In the genomic region with DNA sequence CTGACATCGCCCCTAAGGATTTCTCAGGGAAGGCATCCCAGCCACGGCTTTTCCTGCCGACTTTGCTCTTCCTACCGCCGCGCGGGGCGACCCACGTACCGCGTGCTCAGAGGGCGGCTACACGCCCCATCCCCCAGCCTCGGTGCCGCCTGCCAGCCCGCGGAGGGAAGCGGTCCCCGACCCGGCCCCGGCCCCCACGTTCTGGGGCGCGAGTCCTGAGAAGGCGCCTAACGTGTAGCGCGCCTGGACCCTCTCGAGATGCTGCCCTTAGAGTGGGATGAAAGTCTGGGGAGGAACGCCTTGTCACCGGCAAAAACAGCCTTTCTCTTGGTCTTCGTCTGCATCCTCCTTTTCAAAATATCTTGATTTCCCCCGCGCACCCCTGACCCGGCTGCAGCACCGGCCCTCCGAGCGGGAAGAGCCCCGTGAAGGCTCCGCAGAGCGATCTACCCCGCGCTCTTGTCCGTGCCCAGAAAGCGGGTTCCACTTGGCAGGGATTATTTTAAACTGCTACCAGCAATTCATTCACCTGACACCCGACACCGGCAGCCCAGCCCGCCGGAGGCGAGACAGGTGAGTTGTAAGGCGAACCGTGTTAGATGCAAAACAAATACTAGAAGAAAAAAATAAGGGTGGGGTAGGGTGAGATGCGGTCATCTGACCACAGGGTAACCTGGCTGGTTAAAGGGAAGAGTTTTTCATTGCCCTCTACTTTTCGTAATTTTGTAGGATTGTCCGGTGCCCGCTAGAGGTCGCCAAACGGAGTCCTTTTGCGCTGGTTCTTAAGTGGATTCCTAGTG, we compare ENCODE assay signal across 1 cellular context.
TF ChIP-seq lines count a peak whose summit lies in the region.

No MANE protein-coding gene starts in this region.

TF ChIP-seq in HepG2, 621 proteins besides CTCF, POLR2A, EP300 and RAD21 (continued from another document and continues in another):
- TF ChIP-seq, protein P1, sequence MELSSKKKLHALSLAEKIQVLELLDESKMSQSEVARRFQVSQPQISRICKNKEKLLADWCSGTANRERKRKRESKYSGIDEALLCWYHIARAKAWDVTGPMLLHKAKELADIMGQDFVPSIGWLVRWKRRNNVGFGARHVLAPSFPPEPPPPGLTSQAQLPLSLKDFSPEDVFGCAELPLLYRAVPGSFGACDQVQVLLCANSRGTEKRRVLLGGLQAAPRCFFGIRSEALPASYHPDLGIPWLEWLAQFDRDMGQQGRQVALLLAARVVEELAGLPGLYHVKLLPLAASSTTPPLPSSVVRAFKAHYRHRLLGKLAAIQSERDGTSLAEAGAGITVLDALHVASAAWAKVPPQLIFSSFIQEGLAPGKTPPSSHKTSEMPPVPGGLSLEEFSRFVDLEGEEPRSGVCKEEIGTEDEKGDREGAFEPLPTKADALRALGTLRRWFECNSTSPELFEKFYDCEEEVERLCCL (CRISPR knock-in tag; IDR thresholded peaks at IDR 0.05; ENCODE audit: borderline replicate concordance): no peak
- TF ChIP-seq ZSCAN22 (CRISPR knock-in tag; IDR thresholded peaks at IDR 0.05) (no peak), MEIS2 (CRISPR knock-in tag; IDR thresholded peaks at IDR 0.05) (no peak), ZNF143 (CRISPR knock-in tag; IDR thresholded peaks at IDR 0.05) (no peak), MIXL1 (CRISPR knock-in tag; IDR thresholded peaks at IDR 0.05) (peak; percentile 33; the same call in 1 of the 2 replicates), RNF2 (conservative IDR thresholded peaks at IDR 0.05; ENCODE audit: low read depth) (no peak), REXO4 (CRISPR knock-in tag; IDR thresholded peaks at IDR 0.05; ENCODE audit: borderline replicate concordance) (0 out of 2 replicates have a peak, but pooled peaks have one; percentile 79), HOXA7 (CRISPR knock-in tag; IDR thresholded peaks at IDR 0.05) (no peak), HMGA1 (CRISPR knock-in tag; conservative IDR thresholded peaks at IDR 0.05) (no peak), ZNF329 (CRISPR knock-in tag; IDR thresholded peaks at IDR 0.05; ENCODE audit: low read depth) (no peak), AGO2 (optimal IDR thresholded peaks at IDR 0.05; ENCODE audit: low read depth, low read length) (no peak), KLF12 (CRISPR knock-in tag; IDR thresholded peaks at IDR 0.05; ENCODE audit: borderline replicate concordance) (no peak; the same call in 1 of the 2 replicates), ZMYM3 (CRISPR knock-in tag; IDR thresholded peaks at IDR 0.05) (0 out of 2 replicates have a peak, but pooled peaks have one; percentile 9), ZNF605 (CRISPR knock-in tag; IDR thresholded peaks at IDR 0.05) (no peak; the same call in 1 of the 2 replicates), ZNF343 (CRISPR knock-in tag; IDR thresholded peaks at IDR 0.05) (peak; percentile 70; the same call in 1 of the 2 replicates), ZNF572 (CRISPR knock-in tag; IDR thresholded peaks at IDR 0.05) (0 out of 2 replicates have a peak, but pooled peaks have one; percentile 17), GTF2F1 (IDR thresholded peaks at IDR 0.05; ENCODE audit: low read length) (no peak), HMG20A (CRISPR knock-in tag; IDR thresholded peaks at IDR 0.05; ENCODE audit: borderline replicate concordance) (no peak), HNF4G (IDR thresholded peaks at IDR 0.05; ENCODE audit: borderline replicate concordance, low read depth, low read length) (no peak), HNF4G (CRISPR knock-in tag; IDR thresholded peaks at IDR 0.05; ENCODE audit: borderline replicate concordance, low read depth) (no peak), ETV6 (CRISPR knock-in tag; conservative IDR thresholded peaks at IDR 0.05) (no peak; the same call in 1 of the 2 replicates), HDAC2 (CRISPR knock-in tag; IDR thresholded peaks at IDR 0.05) (peak; percentile 52), ZNF263 (CRISPR knock-in tag; IDR thresholded peaks at IDR 0.05) (no peak; the same call in 1 of the 2 replicates), ZNF138 (CRISPR knock-in tag; IDR thresholded peaks at IDR 0.05; ENCODE audit: low read depth) (peak; percentile 85), MATR3 (CRISPR knock-in tag; IDR thresholded peaks at IDR 0.05) (no peak), GATAD2A (CRISPR knock-in tag; IDR thresholded peaks at IDR 0.05) (peak; percentile 77), NFRKB (IDR thresholded peaks at IDR 0.05) (no peak), CHD2 (IDR thresholded peaks at IDR 0.05; ENCODE audit: low read depth, low read length) (no peak), SUZ12 (IDR thresholded peaks at IDR 0.05; ENCODE audit: low read depth, low read length) (no peak), MZF1 (CRISPR knock-in tag; IDR thresholded peaks at IDR 0.05; ENCODE audit: borderline replicate concordance) (no peak), U2AF1 (optimal IDR thresholded peaks at IDR 0.05; ENCODE audit: low read depth, low read length) (no peak)
- TF ChIP-seq, protein P2, sequence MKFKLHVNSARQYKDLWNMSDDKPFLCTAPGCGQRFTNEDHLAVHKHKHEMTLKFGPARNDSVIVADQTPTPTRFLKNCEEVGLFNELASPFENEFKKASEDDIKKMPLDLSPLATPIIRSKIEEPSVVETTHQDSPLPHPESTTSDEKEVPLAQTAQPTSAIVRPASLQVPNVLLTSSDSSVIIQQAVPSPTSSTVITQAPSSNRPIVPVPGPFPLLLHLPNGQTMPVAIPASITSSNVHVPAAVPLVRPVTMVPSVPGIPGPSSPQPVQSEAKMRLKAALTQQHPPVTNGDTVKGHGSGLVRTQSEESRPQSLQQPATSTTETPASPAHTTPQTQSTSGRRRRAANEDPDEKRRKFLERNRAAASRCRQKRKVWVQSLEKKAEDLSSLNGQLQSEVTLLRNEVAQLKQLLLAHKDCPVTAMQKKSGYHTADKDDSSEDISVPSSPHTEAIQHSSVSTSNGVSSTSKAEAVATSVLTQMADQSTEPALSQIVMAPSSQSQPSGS (CRISPR knock-in tag; IDR thresholded peaks at IDR 0.05): 0 out of 2 replicates have a peak, but pooled peaks have one; percentile 19
- TF ChIP-seq, protein P3, sequence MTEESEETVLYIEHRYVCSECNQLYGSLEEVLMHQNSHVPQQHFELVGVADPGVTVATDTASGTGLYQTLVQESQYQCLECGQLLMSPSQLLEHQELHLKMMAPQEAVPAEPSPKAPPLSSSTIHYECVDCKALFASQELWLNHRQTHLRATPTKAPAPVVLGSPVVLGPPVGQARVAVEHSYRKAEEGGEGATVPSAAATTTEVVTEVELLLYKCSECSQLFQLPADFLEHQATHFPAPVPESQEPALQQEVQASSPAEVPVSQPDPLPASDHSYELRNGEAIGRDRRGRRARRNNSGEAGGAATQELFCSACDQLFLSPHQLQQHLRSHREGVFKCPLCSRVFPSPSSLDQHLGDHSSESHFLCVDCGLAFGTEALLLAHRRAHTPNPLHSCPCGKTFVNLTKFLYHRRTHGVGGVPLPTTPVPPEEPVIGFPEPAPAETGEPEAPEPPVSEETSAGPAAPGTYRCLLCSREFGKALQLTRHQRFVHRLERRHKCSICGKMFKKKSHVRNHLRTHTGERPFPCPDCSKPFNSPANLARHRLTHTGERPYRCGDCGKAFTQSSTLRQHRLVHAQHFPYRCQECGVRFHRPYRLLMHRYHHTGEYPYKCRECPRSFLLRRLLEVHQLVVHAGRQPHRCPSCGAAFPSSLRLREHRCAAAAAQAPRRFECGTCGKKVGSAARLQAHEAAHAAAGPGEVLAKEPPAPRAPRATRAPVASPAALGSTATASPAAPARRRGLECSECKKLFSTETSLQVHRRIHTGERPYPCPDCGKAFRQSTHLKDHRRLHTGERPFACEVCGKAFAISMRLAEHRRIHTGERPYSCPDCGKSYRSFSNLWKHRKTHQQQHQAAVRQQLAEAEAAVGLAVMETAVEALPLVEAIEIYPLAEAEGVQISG (CRISPR knock-in tag; IDR thresholded peaks at IDR 0.05): no peak
- TF ChIP-seq, protein P4, sequence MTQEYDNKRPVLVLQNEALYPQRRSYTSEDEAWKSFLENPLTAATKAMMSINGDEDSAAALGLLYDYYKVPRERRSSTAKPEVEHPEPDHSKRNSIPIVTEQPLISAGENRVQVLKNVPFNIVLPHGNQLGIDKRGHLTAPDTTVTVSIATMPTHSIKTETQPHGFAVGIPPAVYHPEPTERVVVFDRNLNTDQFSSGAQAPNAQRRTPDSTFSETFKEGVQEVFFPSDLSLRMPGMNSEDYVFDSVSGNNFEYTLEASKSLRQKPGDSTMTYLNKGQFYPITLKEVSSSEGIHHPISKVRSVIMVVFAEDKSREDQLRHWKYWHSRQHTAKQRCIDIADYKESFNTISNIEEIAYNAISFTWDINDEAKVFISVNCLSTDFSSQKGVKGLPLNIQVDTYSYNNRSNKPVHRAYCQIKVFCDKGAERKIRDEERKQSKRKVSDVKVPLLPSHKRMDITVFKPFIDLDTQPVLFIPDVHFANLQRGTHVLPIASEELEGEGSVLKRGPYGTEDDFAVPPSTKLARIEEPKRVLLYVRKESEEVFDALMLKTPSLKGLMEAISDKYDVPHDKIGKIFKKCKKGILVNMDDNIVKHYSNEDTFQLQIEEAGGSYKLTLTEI (CRISPR knock-in tag; conservative IDR thresholded peaks at IDR 0.05): no peak
- TF ChIP-seq, protein P5, sequence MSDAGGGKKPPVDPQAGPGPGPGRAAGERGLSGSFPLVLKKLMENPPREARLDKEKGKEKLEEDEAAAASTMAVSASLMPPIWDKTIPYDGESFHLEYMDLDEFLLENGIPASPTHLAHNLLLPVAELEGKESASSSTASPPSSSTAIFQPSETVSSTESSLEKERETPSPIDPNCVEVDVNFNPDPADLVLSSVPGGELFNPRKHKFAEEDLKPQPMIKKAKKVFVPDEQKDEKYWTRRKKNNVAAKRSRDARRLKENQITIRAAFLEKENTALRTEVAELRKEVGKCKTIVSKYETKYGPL (CRISPR knock-in tag; IDR thresholded peaks at IDR 0.05): no peak
- TF ChIP-seq, protein P6, sequence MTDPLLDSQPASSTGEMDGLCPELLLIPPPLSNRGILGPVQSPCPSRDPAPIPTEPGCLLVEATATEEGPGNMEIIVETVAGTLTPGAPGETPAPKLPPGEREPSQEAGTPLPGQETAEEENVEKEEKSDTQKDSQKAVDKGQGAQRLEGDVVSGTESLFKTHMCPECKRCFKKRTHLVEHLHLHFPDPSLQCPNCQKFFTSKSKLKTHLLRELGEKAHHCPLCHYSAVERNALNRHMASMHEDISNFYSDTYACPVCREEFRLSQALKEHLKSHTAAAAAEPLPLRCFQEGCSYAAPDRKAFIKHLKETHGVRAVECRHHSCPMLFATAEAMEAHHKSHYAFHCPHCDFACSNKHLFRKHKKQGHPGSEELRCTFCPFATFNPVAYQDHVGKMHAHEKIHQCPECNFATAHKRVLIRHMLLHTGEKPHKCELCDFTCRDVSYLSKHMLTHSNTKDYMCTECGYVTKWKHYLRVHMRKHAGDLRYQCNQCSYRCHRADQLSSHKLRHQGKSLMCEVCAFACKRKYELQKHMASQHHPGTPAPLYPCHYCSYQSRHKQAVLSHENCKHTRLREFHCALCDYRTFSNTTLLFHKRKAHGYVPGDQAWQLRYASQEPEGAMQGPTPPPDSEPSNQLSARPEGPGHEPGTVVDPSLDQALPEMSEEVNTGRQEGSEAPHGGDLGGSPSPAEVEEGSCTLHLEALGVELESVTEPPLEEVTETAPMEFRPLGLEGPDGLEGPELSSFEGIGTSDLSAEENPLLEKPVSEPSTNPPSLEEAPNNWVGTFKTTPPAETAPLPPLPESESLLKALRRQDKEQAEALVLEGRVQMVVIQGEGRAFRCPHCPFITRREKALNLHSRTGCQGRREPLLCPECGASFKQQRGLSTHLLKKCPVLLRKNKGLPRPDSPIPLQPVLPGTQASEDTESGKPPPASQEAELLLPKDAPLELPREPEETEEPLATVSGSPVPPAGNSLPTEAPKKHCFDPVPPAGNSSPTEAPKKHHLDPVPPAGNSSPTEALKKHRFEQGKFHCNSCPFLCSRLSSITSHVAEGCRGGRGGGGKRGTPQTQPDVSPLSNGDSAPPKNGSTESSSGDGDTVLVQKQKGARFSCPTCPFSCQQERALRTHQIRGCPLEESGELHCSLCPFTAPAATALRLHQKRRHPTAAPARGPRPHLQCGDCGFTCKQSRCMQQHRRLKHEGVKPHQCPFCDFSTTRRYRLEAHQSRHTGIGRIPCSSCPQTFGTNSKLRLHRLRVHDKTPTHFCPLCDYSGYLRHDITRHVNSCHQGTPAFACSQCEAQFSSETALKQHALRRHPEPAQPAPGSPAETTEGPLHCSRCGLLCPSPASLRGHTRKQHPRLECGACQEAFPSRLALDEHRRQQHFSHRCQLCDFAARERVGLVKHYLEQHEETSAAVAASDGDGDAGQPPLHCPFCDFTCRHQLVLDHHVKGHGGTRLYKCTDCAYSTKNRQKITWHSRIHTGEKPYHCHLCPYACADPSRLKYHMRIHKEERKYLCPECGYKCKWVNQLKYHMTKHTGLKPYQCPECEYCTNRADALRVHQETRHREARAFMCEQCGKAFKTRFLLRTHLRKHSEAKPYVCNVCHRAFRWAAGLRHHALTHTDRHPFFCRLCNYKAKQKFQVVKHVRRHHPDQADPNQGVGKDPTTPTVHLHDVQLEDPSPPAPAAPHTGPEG (CRISPR knock-in tag; IDR thresholded peaks at IDR 0.05): no peak; the same call in 1 of the 2 replicates
- TF ChIP-seq, protein P7, sequence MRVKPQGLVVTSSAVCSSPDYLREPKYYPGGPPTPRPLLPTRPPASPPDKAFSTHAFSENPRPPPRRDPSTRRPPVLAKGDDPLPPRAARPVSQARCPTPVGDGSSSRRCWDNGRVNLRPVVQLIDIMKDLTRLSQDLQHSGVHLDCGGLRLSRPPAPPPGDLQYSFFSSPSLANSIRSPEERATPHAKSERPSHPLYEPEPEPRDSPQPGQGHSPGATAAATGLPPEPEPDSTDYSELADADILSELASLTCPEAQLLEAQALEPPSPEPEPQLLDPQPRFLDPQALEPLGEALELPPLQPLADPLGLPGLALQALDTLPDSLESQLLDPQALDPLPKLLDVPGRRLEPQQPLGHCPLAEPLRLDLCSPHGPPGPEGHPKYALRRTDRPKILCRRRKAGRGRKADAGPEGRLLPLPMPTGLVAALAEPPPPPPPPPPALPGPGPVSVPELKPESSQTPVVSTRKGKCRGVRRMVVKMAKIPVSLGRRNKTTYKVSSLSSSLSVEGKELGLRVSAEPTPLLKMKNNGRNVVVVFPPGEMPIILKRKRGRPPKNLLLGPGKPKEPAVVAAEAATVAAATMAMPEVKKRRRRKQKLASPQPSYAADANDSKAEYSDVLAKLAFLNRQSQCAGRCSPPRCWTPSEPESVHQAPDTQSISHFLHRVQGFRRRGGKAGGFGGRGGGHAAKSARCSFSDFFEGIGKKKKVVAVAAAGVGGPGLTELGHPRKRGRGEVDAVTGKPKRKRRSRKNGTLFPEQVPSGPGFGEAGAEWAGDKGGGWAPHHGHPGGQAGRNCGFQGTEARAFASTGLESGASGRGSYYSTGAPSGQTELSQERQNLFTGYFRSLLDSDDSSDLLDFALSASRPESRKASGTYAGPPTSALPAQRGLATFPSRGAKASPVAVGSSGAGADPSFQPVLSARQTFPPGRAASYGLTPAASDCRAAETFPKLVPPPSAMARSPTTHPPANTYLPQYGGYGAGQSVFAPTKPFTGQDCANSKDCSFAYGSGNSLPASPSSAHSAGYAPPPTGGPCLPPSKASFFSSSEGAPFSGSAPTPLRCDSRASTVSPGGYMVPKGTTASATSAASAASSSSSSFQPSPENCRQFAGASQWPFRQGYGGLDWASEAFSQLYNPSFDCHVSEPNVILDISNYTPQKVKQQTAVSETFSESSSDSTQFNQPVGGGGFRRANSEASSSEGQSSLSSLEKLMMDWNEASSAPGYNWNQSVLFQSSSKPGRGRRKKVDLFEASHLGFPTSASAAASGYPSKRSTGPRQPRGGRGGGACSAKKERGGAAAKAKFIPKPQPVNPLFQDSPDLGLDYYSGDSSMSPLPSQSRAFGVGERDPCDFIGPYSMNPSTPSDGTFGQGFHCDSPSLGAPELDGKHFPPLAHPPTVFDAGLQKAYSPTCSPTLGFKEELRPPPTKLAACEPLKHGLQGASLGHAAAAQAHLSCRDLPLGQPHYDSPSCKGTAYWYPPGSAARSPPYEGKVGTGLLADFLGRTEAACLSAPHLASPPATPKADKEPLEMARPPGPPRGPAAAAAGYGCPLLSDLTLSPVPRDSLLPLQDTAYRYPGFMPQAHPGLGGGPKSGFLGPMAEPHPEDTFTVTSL (CRISPR knock-in tag; IDR thresholded peaks at IDR 0.05; ENCODE audit: borderline replicate concordance): no peak
